In the genomic region with DNA sequence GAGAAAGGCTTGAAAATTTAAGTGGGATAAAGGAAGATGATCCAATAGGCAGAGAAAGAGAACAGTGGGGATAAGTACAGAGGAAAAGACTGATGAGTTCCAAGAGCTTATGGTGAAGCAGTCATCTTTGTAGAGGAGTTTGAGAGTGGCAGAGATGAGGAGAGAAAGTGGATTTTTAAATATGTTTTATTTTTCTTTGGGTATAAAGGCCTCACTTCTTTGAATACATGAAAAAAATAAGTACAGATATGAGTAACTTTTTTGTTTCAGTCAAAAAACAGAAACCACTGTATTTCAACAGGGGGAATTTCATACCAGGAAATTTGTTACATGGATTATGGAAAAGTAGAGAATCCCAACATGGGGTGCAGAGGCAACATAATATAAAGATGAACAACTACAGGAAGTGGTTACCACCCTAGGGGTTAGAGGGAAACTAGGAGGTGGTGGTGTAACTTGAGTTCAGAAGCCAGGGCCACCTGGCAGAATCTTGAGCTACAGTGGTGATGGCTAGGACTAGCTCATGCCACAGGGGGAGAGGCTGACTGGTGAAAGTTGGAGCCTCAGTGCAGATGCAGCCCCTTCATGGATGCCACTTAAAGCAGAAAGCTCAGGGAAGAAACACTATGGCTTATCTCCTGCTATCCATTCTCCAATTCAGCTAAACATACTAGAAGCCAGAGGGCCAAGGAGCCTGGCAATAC, we compare ENCODE assay signal across 10 cellular contexts. TPM values are rescaled to one million over a fixed set of nuclear protein-coding genes. Genes with fewer than 3 reads are reported as not detected.
A peak's percentile ranks its signal among the peaks of the same experiment; 100 is the strongest.
DNase-seq lines count a peak whose midpoint lies in the region; ATAC-seq and TF ChIP-seq lines count a peak whose summit lies in the region.
"Had no signal": no experiment of that assay in that cellular context is flagged by ENCODE, and none has a peak within 500 bp of the region (broad histone marks: within the 10 kb centered on the region; RNA-seq: fewer than 3 reads in every experiment).

No MANE protein-coding gene starts in this region.

- POLR2A ChIA-PET in T-cell (lab: Charles Lee): no interaction called here

- H3K4me1 Mint-ChIP-seq in CD14-positive monocyte (peaks cover 28% of the 10 kb centered on the region), T-cell (peaks cover 25 to 26% (median 25%) of the 10 kb centered on the region in 3 donors)

- ATAC-seq in GM19023 (IDR thresholded peaks at IDR 0.05; ENCODE audit: unreplicated experiment) (peak; percentile 71), HG03060 (IDR thresholded peaks at IDR 0.05; ENCODE audit: low read depth, unreplicated experiment) (peak; percentile 48), T-cell (replicated peaks in 1 of 4) (peak in 3 of 4 experiments; percentile 57 to 73 (median 62)), HG03139 (IDR thresholded peaks at IDR 0.05; ENCODE audit: unreplicated experiment) (no peak)

- H3K27me3 Mint-ChIP-seq in CD14-positive monocyte (ENCODE audit: low read depth in 3 of 3): peaks cover 0 to 5% (median 0%) of the 10 kb centered on the region in 3 donors
- no peaks in the 10 kb centered on the region for H3K27me3 Mint-ChIP-seq in T-cell

- DNase-seq in CD14-positive monocyte (ENCODE audit: low spot score) (no peak), T-cell (no peak), medulla oblongata (ENCODE audit: extremely low spot score) (no peak), inferior parietal cortex (ENCODE audit: extremely low spot score) (no peak)
- DNase-seq in stimulated activated CD8-positive, alpha-beta memory T cell treated with anti-CD3 and anti-CD28 coated beads, Interleukin-4, amount 100 ng/mL, for 48 hours: no peak
- DNase-seq: COR-L47, NCI-H526 had no signal

- no peaks in the 10 kb centered on the region for H3K9me3 Mint-ChIP-seq in CD14-positive monocyte
- no peaks in the 10 kb centered on the region for H3K9me3 Mint-ChIP-seq in T-cell

- H3K27ac Mint-ChIP-seq in CD14-positive monocyte: peak overlapping the region; percentile 46 to 88 (median 52)
- peak overlapping the region; percentile 52 to 66 for H3K27ac Mint-ChIP-seq in T-cell

- H3K36me3 Mint-ChIP-seq in CD14-positive monocyte (peaks cover 1 to 7% of the 10 kb centered on the region in 2 donors), T-cell (no peaks in the 10 kb centered on the region)

- intact Hi-C loops in CD14-positive monocyte (cut with micrococcal nuclease): no loop called here

- H3K4me3 Mint-ChIP-seq in CD14-positive monocyte (no peak overlapping the region), T-cell (peak overlapping the region in 1 of 3 donors; percentile 56)

- CTCF ChIA-PET in T-cell (lab: Charles Lee): interaction anchor here in 1 of 2 donors (1.1 kb wide), 1 partner anchor 31 kb away, joined by 6 read pairs; no protein-coding TSS in a partner anchor

- no peak for TF ChIP-seq CTCF in CD14-positive monocyte (IDR thresholded peaks at IDR 0.05)

RNA-seq across cellular contexts. Expression of gene CYBB, which starts 3.4 kb away (rescaled TPM):
- 100 to 1,000 TPM; 842 to 851 TPM for polyA plus RNA-seq in CD14-positive monocyte
- 1 to 10 TPM; 1.1 to 5.0 (median 1.8) TPM for total RNA-seq in T-cell
